ENCODE assay signal across 31 cellular contexts in the genomic region with DNA sequence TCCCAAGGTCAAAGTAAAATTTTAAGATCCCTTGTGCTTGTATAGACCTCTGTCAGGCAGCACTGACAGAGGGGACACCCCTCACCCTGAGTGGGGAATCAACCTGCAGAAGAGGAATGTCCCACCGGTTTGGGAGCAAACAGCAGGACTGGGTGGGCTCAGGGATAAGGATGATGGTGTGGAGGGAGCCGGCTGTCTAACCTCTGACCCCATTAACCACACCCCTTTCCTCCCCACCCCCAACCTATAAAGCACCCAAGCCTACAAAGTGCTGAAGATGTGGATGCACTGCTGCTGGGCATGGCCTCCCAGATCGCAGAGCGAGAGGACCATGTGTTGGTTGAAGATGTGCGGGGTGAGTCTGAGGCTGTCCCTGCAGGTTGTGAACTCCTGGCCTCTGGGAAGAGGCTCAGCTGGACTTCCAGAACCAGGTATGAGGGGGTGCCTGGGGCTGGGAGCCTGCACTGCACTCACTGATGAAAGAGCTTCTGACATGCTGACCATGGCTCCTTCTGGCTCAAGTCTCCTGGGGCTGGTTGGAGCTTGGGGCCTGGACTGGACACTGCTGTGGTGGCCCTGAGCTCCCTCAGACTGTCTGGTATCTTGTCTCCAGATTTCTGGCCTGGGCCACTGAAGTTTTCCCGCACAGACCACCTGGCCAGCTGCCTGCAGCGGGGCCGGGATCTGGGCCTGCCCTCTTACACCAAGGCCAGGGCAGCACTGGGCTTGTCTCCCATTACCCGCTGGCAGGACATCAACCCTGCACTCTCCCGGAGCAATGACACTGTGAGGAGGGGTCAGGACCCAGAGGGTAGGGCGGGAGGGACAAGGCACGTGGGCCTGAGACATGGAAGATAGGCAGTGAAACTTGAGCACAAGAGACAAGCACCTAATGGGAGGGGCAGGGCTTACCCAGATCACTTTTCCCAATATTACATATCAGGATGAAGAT. TPM values are rescaled to one million over a fixed set of nuclear protein-coding genes. Genes with fewer than 3 reads are reported as not detected.
"Had no signal": no experiment of that assay in that cellular context is flagged by ENCODE, and none has a peak within 500 bp of the region (broad histone marks: within the 10 kb centered on the region; RNA-seq: fewer than 3 reads in every experiment).

No MANE protein-coding gene starts in this region.

- H3K4me1 ChIP-seq: breast epithelium, pancreas, vagina had no signal

- H3K27me3 ChIP-seq: pancreas had no signal

- ATAC-seq: natural killer cell treated with Interleukin-12 subunit alpha and Interleukin-12 subunit beta and Interleukin-15 and Interleukin-18, amount 100 ng/mL, for 72 hours; pancreas; sciatic nerve; stimulated activated memory B cell treated with anti-CD40 and anti-IgM and Interleukin-4, amounts not matched to agents 10 μg/mL and 1 μg/mL and 100 μg/mL, for 72 hours; WTC11 had no signal

- H3K4me3 ChIP-seq: breast epithelium, coronary artery, esophagus muscularis mucosa, hepatocyte, pancreas, transverse colon, vagina had no signal

- DNase-seq: activated CD8-positive, alpha-beta memory T cell treated with anti-CD3 and anti-CD28 coated beads for 24 hours; activated CD8-positive, alpha-beta memory T cell treated with anti-CD3 and anti-CD28 coated beads, Interleukin-2, amount 50 U/mL, for 4 hours; activated naive CD4-positive, alpha-beta T cell treated with Interleukin-2 at 50 U/mL for 16 hours; activated naive CD8-positive, alpha-beta T cell treated with anti-CD3 and anti-CD28 coated beads for 36 hours; activated T-cell treated with anti-CD3 and anti-CD28 coated beads, Interleukin-2, amount 50 U/mL, for 24 hours; amniotic stem cell; cerebellar nuclear complex; glutamatergic neuron; immature natural killer cell; mammary epithelial cell; midbrain; pancreas; small intestine; stimulated activated CD4-positive, alpha-beta T cell treated with anti-CD3 and anti-CD28 coated beads, Interleukin-15, amount 100 ng/mL, for 24 hours; T-helper 9 cell; transverse colon had no signal

- H3K9me3 ChIP-seq: breast epithelium, esophagus muscularis mucosa, neutrophil, pancreas, transverse colon, vagina had no signal

- H3K36me3 ChIP-seq: breast epithelium, esophagus muscularis mucosa, neutrophil, pancreas, transverse colon, vagina had no signal

- H3K27ac ChIP-seq: breast epithelium, coronary artery, esophagus muscularis mucosa, hepatocyte, neutrophil, pancreas, transverse colon, vagina had no signal

RNA-seq across cellular contexts. Expression of gene DUOX1, which starts 9.3 kb away (rescaled TPM):
- total RNA-seq: frontal cortex, temporal lobe had no signal

RNA-seq across cellular contexts. Expression of gene DUOXA1, which starts 9.4 kb away (rescaled TPM):
- total RNA-seq: activated naive CD8-positive, alpha-beta T cell treated with anti-CD3 and anti-CD28 coated beads for 36 hours; frontal cortex; kidney epithelial cell; natural killer cell treated with Interleukin-12 subunit alpha and Interleukin-12 subunit beta and Interleukin-15 and Interleukin-18, amount 100 ng/mL, for 72 hours had no signal
- polyA plus RNA-seq: immature natural killer cell had no signal

RNA-seq across cellular contexts. Expression of gene DUOXA2, which starts 25.0 kb away (rescaled TPM):
- total RNA-seq: activated naive CD8-positive, alpha-beta T cell treated with anti-CD3 and anti-CD28 coated beads for 36 hours; activated T-helper 2 cell treated with anti-CD3 and anti-CD28 coated beads, Interferon-gamma antibody, Interleukin-2, Interleukin-4, amounts not matched to agents 10 μg/mL and 5 μg/mL and 100 μg/mL, durations not matched to agents 14 hours and 24 hours and 36 hours; frontal cortex; kidney epithelial cell; mammary epithelial cell; sciatic nerve; T-helper 1 cell treated with Interleukin-12 subunit alpha and Interleukin-12 subunit beta and Interleukin-4 antibody, amounts not matched to agents 30 ng/mL and 1 ng/mL, for 36 hours; temporal lobe; WTC11 had no signal
- polyA plus RNA-seq: immature natural killer cell, mammary epithelial cell had no signal

RNA-seq across cellular contexts. Expression of gene DUOX2, which starts 25.1 kb away (rescaled TPM):
- total RNA-seq: activated naive CD8-positive, alpha-beta T cell treated with anti-CD3 and anti-CD28 coated beads for 36 hours; activated T-helper 2 cell treated with anti-CD3 and anti-CD28 coated beads, Interferon-gamma antibody, Interleukin-2, Interleukin-4, amounts not matched to agents 10 μg/mL and 5 μg/mL and 100 μg/mL, durations not matched to agents 14 hours and 24 hours and 36 hours; frontal cortex; T-helper 1 cell treated with Interleukin-12 subunit alpha and Interleukin-12 subunit beta and Interleukin-4 antibody, amounts not matched to agents 30 ng/mL and 1 ng/mL, for 36 hours; temporal lobe had no signal
- polyA plus RNA-seq: immature natural killer cell had no signal
